ENCODE assay signal across 1 cellular context in genomic region chr6:48809700-48810099, GRCh38.
TF ChIP-seq lines count a peak whose summit lies in the region.

No MANE protein-coding gene starts in this region.

TF ChIP-seq in SK-N-SH, 30 proteins besides CTCF, POLR2A, EP300 and RAD21 (continued from another document):
- TF ChIP-seq POLR2AphosphoS5 (IDR thresholded peaks at IDR 0.05; ENCODE audit: low read depth, low read length) (no peak), FOXM1 (IDR thresholded peaks at IDR 0.05; ENCODE audit: low read depth) (no peak), NFIC (IDR thresholded peaks at IDR 0.05; ENCODE audit: borderline replicate concordance) (no peak), ELF1 (IDR thresholded peaks at IDR 0.05) (no peak), YY1 (IDR thresholded peaks at IDR 0.05; ENCODE audit: low read depth) (no peak), REST (IDR thresholded peaks at IDR 0.05; ENCODE audit: low read depth, low read length) (no peak), SIN3A (IDR thresholded peaks at IDR 0.05; ENCODE audit: borderline replicate concordance, low read depth, low read length) (no peak), IRF3 (IDR thresholded peaks at IDR 0.05; ENCODE audit: low read depth, low read length) (no peak), MEF2A (IDR thresholded peaks at IDR 0.05; ENCODE audit: borderline replicate concordance, low read depth) (no peak)
